In genomic region chr6:150930816-150931215, GRCh38 we compare ENCODE assay signal across 23 cellular contexts.
DNase-seq lines count a peak whose midpoint lies in the region; ATAC-seq, FAIRE-seq and TF ChIP-seq lines count a peak whose summit lies in the region.
"Had no signal": no experiment of that assay in that cellular context is flagged by ENCODE, and none has a peak within 500 bp of the region (broad histone marks: within the 10 kb centered on the region; RNA-seq: fewer than 3 reads in every experiment).

No MANE protein-coding gene starts in this region.

- peaks cover 12% of the 10 kb centered on the region for H3K36me3 ChIP-seq in PC-9 (ENCODE audit: low read depth)
- H3K36me3 ChIP-seq: neutrophil, uterus had no signal

- H3K4me2 ChIP-seq in A549 (peak overlapping the region; percentile 43), PC-9 (no peak overlapping the region)
- H3K4me2 ChIP-seq: hepatocyte had no signal

- in situ Hi-C loops in astrocyte of the cerebellum (cut with HindIII; ENCODE audit: low sequenced_read_pairs): no loop called here

- WGBS in A549 (ENCODE audit: missing lambda C conversion rate): 19% methylated on average over 1 of the region's 1 CpG
- 57% methylated on average over 1 of the region's 1 CpG for WGBS in right cardiac atrium

- no TSS peak for BruUV-seq in PC-9 (replicated peaks; lab: Mats Ljungman, UMichigan)

- H3K4me3 ChIP-seq in A549 (no peak overlapping the region), astrocyte of the cerebellum (ENCODE audit: low read depth, low read length) (no peak overlapping the region), fibroblast of villous mesenchyme (ENCODE audit: low read depth, low read length) (no peak overlapping the region), right cardiac atrium (ENCODE audit: low read length) (no peak overlapping the region), PC-9 (no peak overlapping the region)
- H3K4me3 ChIP-seq: hepatocyte, SJCRH30, uterus had no signal

- H3K9me2 ChIP-seq in PC-9 (ENCODE audit: insufficient read depth): no peaks in the 10 kb centered on the region

- no peak for TF ChIP-seq EP300 in A549 (IDR thresholded peaks at IDR 0.05)

- no peaks in the 10 kb centered on the region for H3K79me2 ChIP-seq in PC-9 (ENCODE audit: low read depth)
- H3K79me2 ChIP-seq: hepatocyte had no signal

- no peak for ATAC-seq in A549
- no peak for ATAC-seq in right cardiac atrium
- ATAC-seq: Panc1, T-helper 17 cell had no signal

- no peak overlapping the region for H2AFZ ChIP-seq in PC-9
- H2AFZ ChIP-seq: hepatocyte had no signal

- DNase-seq in A549 (ENCODE audit: low read depth in 1 of 2, low spot score in 1 of 2) (peak in 1 of 2 experiments; percentile 13), GM04503 (ENCODE audit: low read depth) (peak; percentile 90), astrocyte of the cerebellum (ENCODE audit: low read depth) (peak; percentile 47), fibroblast of villous mesenchyme (ENCODE audit: low read depth) (peak; percentile 70), right cardiac atrium (no peak), PC-9 (no peak), DMS53 treated with DMSO at 0.1 percent for 48 hours (lab: John Stamatoyannopoulos, UW; ENCODE audit: unreplicated experiment) (no peak)
- DNase-seq in activated effector memory CD4-positive, alpha-beta T cell treated with Interleukin-2 at 50 U/mL for 16 hours: no peak
- DNase-seq: activated CD4-positive, alpha-beta T cell treated with anti-CD3 and anti-CD28 coated beads for 48 hours; activated CD8-positive, alpha-beta memory T cell treated with anti-CD3 and anti-CD28 coated beads, Interleukin-2, amount 50 U/mL, for 4 hours; activated effector memory CD4-positive, alpha-beta T cell treated with anti-CD3 and anti-CD28 coated beads, Interleukin-2, amount 50 U/mL, for 16 hours; H7; KBM-7; NCI-H1694 treated with DMSO at 0.1 percent for 48 hours; retina; SJCRH30; stimulated activated CD8-positive, alpha-beta memory T cell treated with anti-CD3 and anti-CD28 coated beads, Interleukin-4, amount 100 ng/mL, for 48 hours; T-helper 17 cell; uterus had no signal

- TF ChIP-seq RAD21 in A549 (conservative IDR thresholded peaks at IDR 0.05 in 1 of 2, IDR thresholded peaks at IDR 0.05 in 1 of 2): no peak

- no peaks in the 10 kb centered on the region; the same call in none of the 2 replicates for H4K20me1 ChIP-seq in PC-9 (ENCODE audit: insufficient read depth)

- H3K27me3 ChIP-seq in right cardiac atrium (ENCODE audit: control insufficient read depth, insufficient read depth) (no peaks in the 10 kb centered on the region), PC-9 (ENCODE audit: insufficient read depth, low read depth) (no peaks in the 10 kb centered on the region)
- H3K27me3 ChIP-seq: hepatocyte, neutrophil, SJCRH30, uterus had no signal

- H3F3A ChIP-seq in PC-9 (ENCODE audit: insufficient read depth, low read depth): peaks cover 3% of the 10 kb centered on the region; the same call in 1 of the 2 replicates

- peaks cover 66% of the 10 kb centered on the region for H3K4me1 ChIP-seq in A549
- H3K4me1 ChIP-seq in right cardiac atrium (ENCODE audit: control insufficient read depth, insufficient read depth, low read length): no peaks in the 10 kb centered on the region
- H3K4me1 ChIP-seq in PC-9 (replicated peaks; ENCODE audit: insufficient read depth): no peaks in the 10 kb centered on the region
- H3K4me1 ChIP-seq: uterus had no signal

- CTCF ChIA-PET in A549 (lab: Yijun Ruan, JAX): interaction anchor here (1.6 kb wide), 1 partner anchor 404 kb away, joined by 6 read pairs; no protein-coding TSS in a partner anchor
- CTCF ChIA-PET in PC-9 (lab: Charles Lee): no interaction called here

- POLR2A ChIA-PET in A549 (lab: Yijun Ruan, JAX): no interaction called here
- POLR2A ChIA-PET in PC-9 (lab: Charles Lee; ENCODE audit: unreplicated experiment): no interaction called here

- H3K27ac ChIP-seq in A549 (peak overlapping the region; percentile 24 to 44; a peak in 2 of 6 replicates), right cardiac atrium (ENCODE audit: low read length) (no peak overlapping the region), PC-9 (no peak overlapping the region)
- H3K27ac ChIP-seq: 22Rv1, hepatocyte, neutrophil, SJCRH30, uterus had no signal

- intact Hi-C loops in right cardiac atrium (cut with DNase I) (no loop called here), PC-9 (cut with micrococcal nuclease; ENCODE audit: unreplicated experiment) (no loop called here)

- no peak for FAIRE-seq in A549 (lab: Jason Lieb, UNC)

- TF ChIP-seq CTCF in A549 (IDR thresholded peaks at IDR 0.05) (no peak), astrocyte of the cerebellum (IDR thresholded peaks at IDR 0.05; ENCODE audit: low read depth, low read length, missing control alignments) (no peak), fibroblast of villous mesenchyme (IDR thresholded peaks at IDR 0.05; ENCODE audit: insufficient read depth, low read depth, low read length) (no peak), PC-9 (conservative IDR thresholded peaks at IDR 0.05) (no peak)

- no peak for TF ChIP-seq POLR2A in A549 (IDR thresholded peaks at IDR 0.05; ENCODE audit: low read length)

- H3K9me3 ChIP-seq in A549 (no peaks in the 10 kb centered on the region), right cardiac atrium (ENCODE audit: control insufficient read depth, low read length) (no peaks in the 10 kb centered on the region), PC-9 (ENCODE audit: insufficient read depth, low read depth) (no peaks in the 10 kb centered on the region)
- H3K9me3 ChIP-seq: neutrophil, SJCRH30, uterus had no signal

TF ChIP-seq in A549, 52 proteins besides CTCF, POLR2A, EP300 and RAD21:
- TF ChIP-seq CHD2 (IDR thresholded peaks at IDR 0.05; ENCODE audit: low read length, partially characterized antibody) (no peak), ZSCAN20 (CRISPR knock-in tag; IDR thresholded peaks at IDR 0.05) (no peak), TFCP2L1 (CRISPR knock-in tag; IDR thresholded peaks at IDR 0.05) (no peak), ESRRA (IDR thresholded peaks at IDR 0.05; ENCODE audit: borderline replicate concordance, low read length) (no peak), BCL3 (IDR thresholded peaks at IDR 0.05) (no peak), NPAS2 (CRISPR knock-in tag; IDR thresholded peaks at IDR 0.05; ENCODE audit: borderline replicate concordance) (no peak), NR3C1 (IDR thresholded peaks at IDR 0.05) (no peak), FOSL2 (IDR thresholded peaks at IDR 0.05) (no peak), FOSL2 (CRISPR knock-in tag; IDR thresholded peaks at IDR 0.05) (no peak), HOXA7 (CRISPR knock-in tag; IDR thresholded peaks at IDR 0.05) (no peak), KDM1A (IDR thresholded peaks at IDR 0.05; ENCODE audit: low read depth) (no peak), GATA3 (IDR thresholded peaks at IDR 0.05; ENCODE audit: borderline replicate concordance) (no peak; the same call in 1 of the 2 replicates), RFX5 (IDR thresholded peaks at IDR 0.05) (no peak)
TF ChIP-seq in A549: peak in this region for 0.

Comparison
In these comparisons a context has a peak if more than half of its experiments do, and no peak if none do; other contexts are left out.
1. DNase-seq: peak in GM04503 (single experiment), astrocyte of the cerebellum (single experiment) and fibroblast of villous mesenchyme (single experiment); none in right cardiac atrium (0 of 3), activated effector memory CD4-positive, alpha-beta T cell treated with Interleukin-2 at 50 U/mL for 16 hours (single experiment), PC-9 (0 of 2) and DMS53 treated with DMSO at 0.1 percent for 48 hours (single experiment).
2. H3K27ac ChIP-seq: peak in A549 (2 of 2); none in right cardiac atrium (single experiment) and PC-9 (single experiment).